Comparison of ENCODE assay signal across 1 cellular context in the genomic region with DNA sequence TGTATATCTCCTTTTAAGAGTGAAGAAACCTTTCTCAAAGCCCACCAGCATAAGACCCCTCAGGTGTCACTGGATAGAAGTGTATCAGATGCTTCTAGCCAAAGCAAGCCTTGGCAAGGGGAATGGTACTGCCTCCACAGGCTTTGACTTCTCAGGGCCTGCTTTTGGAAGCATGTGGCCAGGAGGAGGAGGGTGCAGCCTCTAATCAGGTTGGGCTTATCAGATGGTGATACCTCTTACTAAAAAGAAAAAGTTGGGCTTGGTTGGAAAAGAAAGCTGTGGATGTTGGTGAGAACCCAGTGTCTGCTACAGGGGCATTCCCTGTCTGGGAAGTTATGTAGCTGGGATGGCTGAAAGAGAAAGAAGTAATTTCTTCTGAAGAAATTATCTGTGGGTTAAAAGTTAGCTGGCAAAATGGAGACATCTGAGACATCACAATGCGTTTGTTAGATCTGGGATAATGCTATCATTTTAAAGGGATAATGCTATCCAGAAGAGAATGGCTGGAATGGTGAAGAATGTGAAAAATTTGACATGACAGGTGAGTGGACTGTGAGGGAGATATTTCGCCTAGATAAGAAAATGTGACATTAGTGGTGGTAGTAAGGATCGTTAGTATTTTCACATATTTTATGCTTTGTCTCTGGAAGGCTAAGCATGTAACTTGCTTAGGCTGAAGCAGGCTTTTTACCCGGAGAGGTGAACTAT.
TF ChIP-seq lines count a peak whose summit lies in the region.

No MANE protein-coding gene starts in this region.

TF ChIP-seq in HEK293, 187 proteins besides CTCF, POLR2A, EP300 and RAD21 (continued from another document):
- TF ChIP-seq, protein P1, sequence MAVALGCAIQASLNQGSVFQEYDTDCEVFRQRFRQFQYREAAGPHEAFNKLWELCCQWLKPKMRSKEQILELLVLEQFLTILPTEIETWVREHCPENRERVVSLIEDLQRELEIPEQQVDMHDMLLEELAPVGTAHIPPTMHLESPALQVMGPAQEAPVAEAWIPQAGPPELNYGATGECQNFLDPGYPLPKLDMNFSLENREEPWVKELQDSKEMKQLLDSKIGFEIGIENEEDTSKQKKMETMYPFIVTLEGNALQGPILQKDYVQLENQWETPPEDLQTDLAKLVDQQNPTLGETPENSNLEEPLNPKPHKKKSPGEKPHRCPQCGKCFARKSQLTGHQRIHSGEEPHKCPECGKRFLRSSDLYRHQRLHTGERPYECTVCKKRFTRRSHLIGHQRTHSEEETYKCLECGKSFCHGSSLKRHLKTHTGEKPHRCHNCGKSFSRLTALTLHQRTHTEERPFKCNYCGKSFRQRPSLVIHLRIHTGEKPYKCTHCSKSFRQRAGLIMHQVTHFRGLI (tag by site-specific recombination; IDR thresholded peaks at IDR 0.05), result peak; percentile 98
- TF ChIP-seq, protein P2, sequence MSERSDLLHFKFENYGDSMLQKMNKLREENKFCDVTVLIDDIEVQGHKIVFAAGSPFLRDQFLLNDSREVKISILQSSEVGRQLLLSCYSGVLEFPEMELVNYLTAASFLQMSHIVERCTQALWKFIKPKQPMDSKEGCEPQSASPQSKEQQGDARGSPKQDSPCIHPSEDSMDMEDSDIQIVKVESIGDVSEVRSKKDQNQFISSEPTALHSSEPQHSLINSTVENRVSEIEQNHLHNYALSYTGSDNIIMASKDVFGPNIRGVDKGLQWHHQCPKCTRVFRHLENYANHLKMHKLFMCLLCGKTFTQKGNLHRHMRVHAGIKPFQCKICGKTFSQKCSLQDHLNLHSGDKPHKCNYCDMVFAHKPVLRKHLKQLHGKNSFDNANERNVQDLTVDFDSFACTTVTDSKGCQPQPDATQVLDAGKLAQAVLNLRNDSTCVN (tag by site-specific recombination; optimal IDR thresholded peaks at IDR 0.05), result no peak
- TF ChIP-seq ZFP37 (tag by site-specific recombination; IDR thresholded peaks at IDR 0.05), result no peak
- TF ChIP-seq PRDM1 (tag by site-specific recombination; IDR thresholded peaks at IDR 0.05), result 0 out of 2 replicates have a peak, but pooled peaks have one; percentile 7
- TF ChIP-seq ZNF404 (tag by site-specific recombination; IDR thresholded peaks at IDR 0.05), result no peak
